In the genomic region with DNA sequence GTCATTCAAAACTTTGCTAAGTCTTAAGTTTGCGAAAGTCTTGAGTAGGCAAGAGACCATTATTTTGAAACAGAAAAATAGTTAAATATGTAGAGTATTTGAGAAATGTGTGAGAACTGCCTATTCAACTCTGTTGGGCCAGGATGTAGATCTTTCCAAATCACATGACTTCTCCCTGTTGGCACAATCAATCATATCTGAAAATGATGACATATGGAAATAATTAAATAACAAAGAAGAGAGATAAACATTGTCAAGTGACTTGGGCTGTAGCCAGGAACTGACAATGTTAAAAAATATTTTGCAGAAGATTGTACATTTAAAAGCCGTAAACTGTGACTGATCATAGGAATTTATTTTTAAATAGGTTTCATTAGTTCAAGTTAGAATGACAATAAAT, we compare ENCODE assay signal across 15 cellular contexts.
A peak's percentile ranks its signal among the peaks of the same experiment; 100 is the strongest.
DNase-seq lines count a peak whose midpoint lies in the region; ATAC-seq and TF ChIP-seq lines count a peak whose summit lies in the region.
"Had no signal": no experiment of that assay in that cellular context is flagged by ENCODE, and none has a peak within 500 bp of the region (broad histone marks: within the 10 kb centered on the region; RNA-seq: fewer than 3 reads in every experiment).

No MANE protein-coding gene starts in this region.

- H3K9me3 Mint-ChIP-seq in activated CD4-positive, alpha-beta T cell treated with anti-CD3 and anti-CD28 coated beads, Interleukin-2, amount 10 ng/mL, durations not matched to agents 24 days and 14 days, result no peaks in the 10 kb centered on the region

- peak overlapping the region; percentile 19 for H3K4me3 Mint-ChIP-seq in activated CD4-positive, alpha-beta T cell treated with anti-CD3 and anti-CD28 coated beads, Interleukin-2, amount 10 ng/mL, durations not matched to agents 24 days and 14 days

- DNase-seq in activated CD4-positive, alpha-beta T cell treated with anti-CD3 and anti-CD28 coated beads, Interleukin-2, amount 10 ng/mL, durations not matched to agents 24 days and 14 days, result no peak
- DNase-seq in activated CD4-positive, alpha-beta T cell treated with anti-CD3 and anti-CD28 coated beads, Interleukin-2, amount 50 U/mL, for 1 hour, result no peak
- DNase-seq in NCI-H226, result peak; percentile 53
- peak; percentile 37 to 88 for DNase-seq in fibroblast of lung (ENCODE audit: low read depth in 2 of 2)
- peak; percentile 83 for DNase-seq in pulmonary artery endothelial cell (ENCODE audit: low read depth, low spot score)
- DNase-seq in activated effector memory CD4-positive, alpha-beta T cell treated with Interleukin-2 at 50 U/mL for 16 hours, result no peak
- DNase-seq: activated CD4-positive, CD25-positive, alpha-beta regulatory T cell treated with anti-CD3 and anti-CD28 coated beads, Interleukin-2, amount 50 U/mL, for 72 hours; activated naive CD4-positive, alpha-beta T cell treated with Interleukin-2 at 50 U/mL for 16 hours; hypothalamus; mesendoderm; MM.1S; NCI-H524; testis had no signal

- H3K79me2 ChIP-seq in fibroblast of lung (ENCODE audit: control insufficient read depth, insufficient read depth, low read length), result no peaks in the 10 kb centered on the region

- peaks cover 15% of the 10 kb centered on the region for H3K36me3 Mint-ChIP-seq in activated CD4-positive, alpha-beta T cell treated with anti-CD3 and anti-CD28 coated beads, Interleukin-2, amount 10 ng/mL, durations not matched to agents 24 days and 14 days (ENCODE audit: low read depth)

- no peak for ATAC-seq in GM18868 (IDR thresholded peaks at IDR 0.05; ENCODE audit: unreplicated experiment)
- ATAC-seq in GM19395 (IDR thresholded peaks at IDR 0.05; ENCODE audit: unreplicated experiment), result no peak

- peaks cover 11% of the 10 kb centered on the region for H3K4me1 ChIP-seq in fibroblast of lung (ENCODE audit: control insufficient read depth, extremely low read depth, insufficient read depth, low read length)
- H3K4me1 ChIP-seq: testis had no signal

- H3K9me3 ChIP-seq in fibroblast of lung (ENCODE audit: control insufficient read depth, insufficient read depth, low read depth, low read length), result no peaks in the 10 kb centered on the region
- H3K9me3 ChIP-seq: testis had no signal

- no peaks in the 10 kb centered on the region for H3K36me3 ChIP-seq in fibroblast of lung (ENCODE audit: control insufficient read depth, insufficient read depth, low read length)

- no peaks in the 10 kb centered on the region for H4K20me1 ChIP-seq in fibroblast of lung (ENCODE audit: control insufficient read depth, extremely low read depth, insufficient read depth, low read length)

- H3K27ac ChIP-seq in fibroblast of lung (ENCODE audit: insufficient read depth, low read length), result no peak overlapping the region
- H3K27ac ChIP-seq: testis had no signal

- intact Hi-C loops in activated CD4-positive, alpha-beta T cell treated with anti-CD3 and anti-CD28 coated beads, Interleukin-2, amount 10 ng/mL, durations not matched to agents 24 days and 14 days (cut with micrococcal nuclease), result loop anchor here (10.0 kb wide), 2 partner anchors 105 to 225 kb away; a partner anchor contains a TSS

- H2AFZ ChIP-seq in fibroblast of lung (ENCODE audit: low read length), result no peak overlapping the region

- H3K4me2 ChIP-seq in fibroblast of lung (ENCODE audit: extremely low read depth, insufficient read depth, low read length), result peak overlapping the region; percentile 16

- no peak overlapping the region for H3K9ac ChIP-seq in fibroblast of lung (ENCODE audit: insufficient read depth, low read length)

- no peak overlapping the region for H3K4me3 ChIP-seq in fibroblast of lung (replicated peaks in 1 of 4; ENCODE audit: control extremely low read depth in 1 of 4, insufficient read depth in 1 of 4, low read depth in 3 of 4, low read length in 4 of 4)
- H3K4me3 ChIP-seq: testis had no signal

- no peaks in the 10 kb centered on the region for H3K27me3 ChIP-seq in fibroblast of lung (ENCODE audit: control insufficient read depth, insufficient read depth, low read length)
- H3K27me3 ChIP-seq: testis had no signal

- TF ChIP-seq CTCF in fibroblast of lung (conservative IDR thresholded peaks at IDR 0.05 in 1 of 2, IDR thresholded peaks at IDR 0.05 in 1 of 2; ENCODE audit: low read depth in 1 of 2, low read length in 2 of 2), result no peak

- peaks cover 58% of the 10 kb centered on the region for H3K4me1 Mint-ChIP-seq in activated CD4-positive, alpha-beta T cell treated with anti-CD3 and anti-CD28 coated beads, Interleukin-2, amount 10 ng/mL, durations not matched to agents 24 days and 14 days

- H3K27me3 Mint-ChIP-seq in activated CD4-positive, alpha-beta T cell treated with anti-CD3 and anti-CD28 coated beads, Interleukin-2, amount 10 ng/mL, durations not matched to agents 24 days and 14 days, result no peaks in the 10 kb centered on the region

- H3K27ac Mint-ChIP-seq in activated CD4-positive, alpha-beta T cell treated with anti-CD3 and anti-CD28 coated beads, Interleukin-2, amount 10 ng/mL, durations not matched to agents 24 days and 14 days, result no peak overlapping the region

Comparison
In these comparisons a context has a peak if more than half of its experiments do, and no peak if none do; other contexts are left out.
1. DNase-seq: peak in NCI-H226 (single experiment), fibroblast of lung (2 of 2) and pulmonary artery endothelial cell (single experiment); none in activated CD4-positive, alpha-beta T cell treated with anti-CD3 and anti-CD28 coated beads, Interleukin-2, amount 10 ng/mL, durations not matched to agents 24 days and 14 days (single experiment), activated CD4-positive, alpha-beta T cell treated with anti-CD3 and anti-CD28 coated beads, Interleukin-2, amount 50 U/mL, for 1 hour (single experiment) and activated effector memory CD4-positive, alpha-beta T cell treated with Interleukin-2 at 50 U/mL for 16 hours (single experiment).